17 cellular contexts compared by ENCODE assay signal in genomic region chr6:147510949-147511590, GRCh38. TPM values are rescaled to one million over a fixed set of nuclear protein-coding genes. Genes with fewer than 3 reads are reported as not detected.
DNase-seq lines count a peak whose midpoint lies in the region; ATAC-seq, FAIRE-seq and TF ChIP-seq lines count a peak whose summit lies in the region.
"Had no signal": no experiment of that assay in that cellular context is flagged by ENCODE, and none has a peak within 500 bp of the region (broad histone marks: within the 10 kb centered on the region; RNA-seq: fewer than 3 reads in every experiment).

No MANE protein-coding gene starts in this region.

- H3K4me3 ChIP-seq in K562, result no peak overlapping the region
- H3K4me3 ChIP-seq: esophagus muscularis mucosa, HAP-1 had no signal

- ATAC-seq in K562 (no peak), GM21786 (IDR thresholded peaks at IDR 0.05; ENCODE audit: unreplicated experiment) (no peak), GM21529 (IDR thresholded peaks at IDR 0.05; ENCODE audit: unreplicated experiment) (no peak)
- no peak for ATAC-seq in stimulated activated naive CD8-positive, alpha-beta T cell treated with anti-CD3 and anti-CD28 coated beads, Interleukin-15, amount 100 ng/mL, for 72 hours
- ATAC-seq: activated CD4-positive, alpha-beta T cell treated with anti-CD3 and anti-CD28 coated beads for 36 hours had no signal

- peaks cover 15 to 51% of the 10 kb centered on the region in 2 experiments for H3K27me3 ChIP-seq in K562 (ENCODE audit: control insufficient read depth in 2 of 2, insufficient read depth in 2 of 2, low read length in 2 of 2)

- H3K4me3 Mint-ChIP-seq in progenitor cell of endocrine pancreas (ENCODE audit: low read depth), result peak overlapping the region; percentile 87
- no peak overlapping the region for H3K4me3 Mint-ChIP-seq in stimulated activated naive CD8-positive, alpha-beta T cell treated with anti-CD3 and anti-CD28 coated beads, Interleukin-15, amount 100 ng/mL, for 72 hours
- H3K4me3 Mint-ChIP-seq: activated CD4-positive, alpha-beta T cell treated with anti-CD3 and anti-CD28 coated beads for 36 hours had no signal

- no peak for TF ChIP-seq POLR2A in K562 (conservative IDR thresholded peaks at IDR 0.05)

- intact Hi-C loops in K562 (cut with micrococcal nuclease), result loop anchor here (2.0 kb wide), 1 partner anchor 140 kb away; no protein-coding TSS in a partner anchor

- no peak overlapping the region for H3K27ac ChIP-seq in K562 (ENCODE audit: extremely low read depth, low read depth, low read length)
- H3K27ac ChIP-seq: esophagus muscularis mucosa had no signal

- peaks cover 9% of the 10 kb centered on the region; the same call in 1 of the 2 replicates for H4K20me1 ChIP-seq in K562 (replicated peaks; ENCODE audit: control insufficient read depth, insufficient read depth, low read length)

- BruUV-seq in K562 (replicated peaks; lab: Mats Ljungman, UMichigan), result no TSS peak

- TF ChIP-seq CTCF in K562 (IDR thresholded peaks at IDR 0.05 in 2 of 3, conservative IDR thresholded peaks at IDR 0.05 in 1 of 3; ENCODE audit: insufficient read depth in 2 of 3, low read depth in 1 of 3, low read length in 3 of 3) (no peak), progenitor cell of endocrine pancreas (IDR thresholded peaks at IDR 0.05; ENCODE audit: unreplicated experiment) (no peak)

- CTCF ChIA-PET in K562 (lab: Yijun Ruan, JAX; ENCODE audit: low intra/inter-chr PET ratio), result no interaction called here

- in situ Hi-C loops in K562 (cut with MboI), result no loop called here

- H3K27ac Mint-ChIP-seq in progenitor cell of endocrine pancreas, result no peak overlapping the region
- H3K27ac Mint-ChIP-seq in stimulated activated naive CD8-positive, alpha-beta T cell treated with anti-CD3 and anti-CD28 coated beads, Interleukin-15, amount 100 ng/mL, for 72 hours, result no peak overlapping the region
- H3K27ac Mint-ChIP-seq: activated CD4-positive, alpha-beta T cell treated with anti-CD3 and anti-CD28 coated beads for 36 hours; activated T-helper 2 cell treated with anti-CD3 and anti-CD28 coated beads, Interferon-gamma antibody, Interleukin-2, Interleukin-4, amounts not matched to agents 10 μg/mL and 5 μg/mL and 100 μg/mL, durations not matched to agents 14 hours and 24 hours and 36 hours; CD8-positive, alpha-beta memory T cell had no signal

- peaks cover 23% of the 10 kb centered on the region for H3K27me3 Mint-ChIP-seq in progenitor cell of endocrine pancreas
- H3K27me3 Mint-ChIP-seq in stimulated activated naive CD8-positive, alpha-beta T cell treated with anti-CD3 and anti-CD28 coated beads, Interleukin-15, amount 100 ng/mL, for 72 hours, result peaks cover 64% of the 10 kb centered on the region

- H2AFZ ChIP-seq in K562 (ENCODE audit: low read depth, low read length), result no peak overlapping the region; the same call in 1 of the 2 replicates

- H3K36me3 Mint-ChIP-seq in progenitor cell of endocrine pancreas (ENCODE audit: insufficient read depth), result peaks cover 8% of the 10 kb centered on the region
- H3K36me3 Mint-ChIP-seq: CD8-positive, alpha-beta memory T cell had no signal

- H3K9me3 ChIP-seq in K562 (replicated peaks; ENCODE audit: control insufficient read depth, insufficient read depth, low read depth, low read length), result no peaks in the 10 kb centered on the region
- H3K9me3 ChIP-seq: esophagus muscularis mucosa, HAP-1 had no signal

- peaks cover 18 to 29% of the 10 kb centered on the region in 2 experiments; a peak in 4 of 5 replicates for H3K4me1 ChIP-seq in K562 (replicated peaks in 1 of 2; ENCODE audit: control insufficient read depth in 2 of 2, insufficient read depth in 2 of 2, low read length in 2 of 2)
- H3K4me1 ChIP-seq: HAP-1 had no signal

- TF ChIP-seq RAD21 in K562 (CRISPR knock-in tag; conservative IDR thresholded peaks at IDR 0.05 in 1 of 2, IDR thresholded peaks at IDR 0.05 in 1 of 2), result no peak

- H3K4me1 Mint-ChIP-seq in progenitor cell of endocrine pancreas (ENCODE audit: low read depth), result peaks cover 22% of the 10 kb centered on the region
- H3K4me1 Mint-ChIP-seq in stimulated activated naive CD8-positive, alpha-beta T cell treated with anti-CD3 and anti-CD28 coated beads, Interleukin-15, amount 100 ng/mL, for 72 hours, result peaks cover 33% of the 10 kb centered on the region

- no peaks in the 10 kb centered on the region for H3K9me3 Mint-ChIP-seq in progenitor cell of endocrine pancreas (ENCODE audit: low read depth)
- H3K9me3 Mint-ChIP-seq in stimulated activated naive CD8-positive, alpha-beta T cell treated with anti-CD3 and anti-CD28 coated beads, Interleukin-15, amount 100 ng/mL, for 72 hours, result peaks cover 5 to 7% of the 10 kb centered on the region in 2 donors
- H3K9me3 Mint-ChIP-seq: activated T-helper 2 cell treated with anti-CD3 and anti-CD28 coated beads, Interferon-gamma antibody, Interleukin-2, Interleukin-4, amounts not matched to agents 10 μg/mL and 5 μg/mL and 100 μg/mL, durations not matched to agents 14 hours and 24 hours and 36 hours had no signal

- WGBS in K562 (ENCODE audit: insufficient coverage, low coverage, missing lambda C conversion rate), result 6% methylated on average over 5 of the region's 5 CpGs

- POLR2A ChIA-PET in K562 (lab: Yijun Ruan, JAX), result interaction anchor here (0.7 kb wide), 1 partner anchor 13 kb away, joined by 3 read pairs; no protein-coding TSS in a partner anchor

- no peaks in the 10 kb centered on the region for H3K36me3 ChIP-seq in K562 (ENCODE audit: control insufficient read depth, insufficient read depth, low read length)
- H3K36me3 ChIP-seq: esophagus muscularis mucosa, HAP-1 had no signal

- FAIRE-seq in GM18507 (lab: Jason Lieb, UNC) (peak; percentile 29), K562 (lab: Jason Lieb, UNC) (peak; percentile 80)

- H3K4me2 ChIP-seq in K562 (ENCODE audit: insufficient read depth, low read length), result no peak overlapping the region

- no peaks in the 10 kb centered on the region for H3K79me2 ChIP-seq in K562 (ENCODE audit: control insufficient read depth, insufficient read depth, low read length)

- H3K9me1 ChIP-seq in K562 (ENCODE audit: control insufficient read depth, insufficient read depth, low read length), result no peaks in the 10 kb centered on the region

- TF ChIP-seq EP300 in K562 (IDR thresholded peaks at IDR 0.05; ENCODE audit: low read length), result no peak

- DNase-seq in GM18507 (ENCODE audit: extremely low spot score, insufficient read length, low read depth), result no peak
- peak in 2 of 4 experiments; percentile 36 to 54 for DNase-seq in K562 (ENCODE audit: extremely low read depth in 1 of 4, low spot score in 3 of 4)
- peak; percentile 28 for DNase-seq in left kidney (ENCODE audit: low read depth, low spot score)
- DNase-seq in progenitor cell of endocrine pancreas (ENCODE audit: low spot score, unreplicated experiment), result no peak
- DNase-seq in NK-92 treated with Interleukin-12 subunit alpha and Interleukin-12 subunit beta, amount 100 ng/mL, for 24 hours (lab: John Stamatoyannopoulos, UW), result no peak
- DNase-seq in stimulated activated naive CD8-positive, alpha-beta T cell treated with anti-CD3 and anti-CD28 coated beads, Interleukin-15, amount 100 ng/mL, for 72 hours, result no peak
- DNase-seq: activated CD4-positive, alpha-beta T cell treated with anti-CD3 and anti-CD28 coated beads for 36 hours; CD8-positive, alpha-beta memory T cell; Karpas-422; NCI-H1417 treated with DMSO at 0.1 percent for 48 hours; NCI-H82; stimulated activated naive CD4-positive, alpha-beta T cell treated with Interleukin-2 at 50 U/mL for 16 hours had no signal

- no peak overlapping the region for H3K9ac ChIP-seq in K562 (ENCODE audit: insufficient read depth in 1 of 2, low read depth in 2 of 2, low read length in 2 of 2)

TF ChIP-seq in K562, 482 proteins besides CTCF, POLR2A, EP300 and RAD21 (continues in another document):
- TF ChIP-seq CBFA2T3 (IDR thresholded peaks at IDR 0.05), result no peak
- no peak for TF ChIP-seq MXD1 (CRISPR knock-in tag; IDR thresholded peaks at IDR 0.05; ENCODE audit: borderline replicate concordance, poor library complexity, severe bottlenecking)
- peak; percentile 83 for TF ChIP-seq NFE2 (IDR thresholded peaks at IDR 0.05; ENCODE audit: low read depth)
- no peak for TF ChIP-seq ARID3B (CRISPR knock-in tag; IDR thresholded peaks at IDR 0.05; ENCODE audit: borderline replicate concordance)

RNA-seq across cellular contexts. Expression of gene SAMD5, which starts 2.6 kb away (rescaled TPM):
- 0.23 TPM in 1 of 2 replicates, not detected in the other for total RNA-seq in K562 (2011; cell fraction: chromatin; rRNA removed; ENCODE audit: low replicate concordance)
- 0.13 TPM in 1 of 2 replicates, not detected in the other for total RNA-seq in K562 (2011; cell fraction: nucleolus; rRNA removed)
- 0.15 TPM in 1 of 2 replicates, not detected in the other for total RNA-seq in K562 (2011; cell fraction: nucleoplasm; rRNA removed)
- 0.29 and 0.36 TPM in 2 replicates for total RNA-seq in K562 (2014; rRNA removed)
- total RNA-seq in K562 (2014; rRNA removed; fragmentation: Illumina TruSeq; extraction: Trizol), result 0.58 and 0.80 TPM in 2 replicates
- 0.83 and 0.91 TPM in 2 replicates for total RNA-seq in K562 (2015; rRNA removed; fragmentation: Illumina TruSeq; extraction: Trizol)
- total RNA-seq in K562 (2021), result 0.55 and 0.58 TPM in 2 replicates
- polyA plus RNA-seq in K562 (2011; rRNA removed), result 0.08 and 0.61 TPM in 2 replicates
- polyA plus RNA-seq in K562 (2011; cell fraction: cytosol; rRNA removed), result 0.06 and 0.18 TPM in 2 replicates
- 0.14 and 0.33 TPM in 2 replicates for polyA plus RNA-seq in K562 (2011; cell fraction: nucleus; rRNA removed)
- polyA plus RNA-seq in K562 (2012), result 0.39 and 0.57 TPM in 2 replicates
- 0.44 and 0.62 TPM in 2 replicates for polyA plus RNA-seq in K562 (2014; fragmentation: Illumina TruSeq; extraction: Trizol)
- polyA plus RNA-seq in K562 (2014; fragmentation: Nextera tagmentation; extraction: Ambion mirVana), result under 1 TPM; 0.15 to 0.22 TPM
- polyA plus RNA-seq in K562 (2014; rRNA removed), result 0.20 and 0.30 TPM in 2 replicates
- polyA minus RNA-seq in K562 (2011; rRNA and poly(A)+ RNA removed), result 0.06 and 0.39 TPM in 2 replicates
- polyA minus RNA-seq in K562 (2011; cell fraction: cytosol; rRNA and poly(A)+ RNA removed), result 0.29 TPM in 1 of 2 replicates, not detected in the other
- 0.40 TPM in 1 of 2 replicates, not detected in the other for polyA minus RNA-seq in K562 (2011; cell fraction: nucleus; rRNA and poly(A)+ RNA removed)
- total RNA-seq in progenitor cell of endocrine pancreas, result 22.4 and 24.0 TPM in 2 replicates
- polyA plus RNA-seq: CD8-positive, alpha-beta memory T cell had no signal

Comparison
In these comparisons a context has a peak if more than half of its experiments do, and no peak if none do; other contexts are left out.
1. RNA of gene SAMD5, which starts 2.6 kb away (total RNA-seq): 22.4 to 24.0 TPM in progenitor cell of endocrine pancreas; 0.13 to 0.91 TPM in K562; every median in the first group is over 10 times any median in the second.